Comparison of ENCODE assay signal across 13 cellular contexts in genomic region chr6:156316613-156317012, GRCh38.
DNase-seq lines count a peak whose midpoint lies in the region; ATAC-seq and TF ChIP-seq lines count a peak whose summit lies in the region.
"Had no signal": no experiment of that assay in that cellular context is flagged by ENCODE, and none has a peak within 500 bp of the region (broad histone marks: within the 10 kb centered on the region; RNA-seq: fewer than 3 reads in every experiment).

No MANE protein-coding gene starts in this region.

- H3K27me3 ChIP-seq in hepatocyte = no peaks in the 10 kb centered on the region

- no peaks in the 10 kb centered on the region for H3K36me3 ChIP-seq in hepatocyte (replicated peaks; ENCODE audit: insufficient read depth, low read depth)
- H3K36me3 ChIP-seq: HAP-1 had no signal

- H3K27ac ChIP-seq in hepatocyte = no peak overlapping the region
- H3K27ac ChIP-seq: C4-2B had no signal

- H3K9me2 ChIP-seq in hepatocyte (replicated peaks; ENCODE audit: insufficient read depth) = no peaks in the 10 kb centered on the region

- H3K4me3 ChIP-seq in hepatocyte = no peak overlapping the region
- H3K4me3 ChIP-seq: HAP-1 had no signal

- no peaks in the 10 kb centered on the region for H4K20me1 ChIP-seq in hepatocyte (ENCODE audit: insufficient read depth, poor library complexity, severe bottlenecking)

- DNase-seq in G401 (ENCODE audit: low spot score) = peak; percentile 2
- DNase-seq in astrocyte of the hippocampus (ENCODE audit: low read depth, low spot score) = peak; percentile 34
- peak; percentile 17 for DNase-seq in left kidney (ENCODE audit: low read depth, low spot score)
- DNase-seq in hepatocyte (ENCODE audit: low spot score) = no peak
- DNase-seq: ACHN; Caco-2; CD4-positive, alpha-beta T cell; GDM1 had no signal

- ATAC-seq in GM18867 (IDR thresholded peaks at IDR 0.05; ENCODE audit: unreplicated experiment) (no peak), GM21526 (IDR thresholded peaks at IDR 0.05; ENCODE audit: low FRiP score, unreplicated experiment) (no peak)
- ATAC-seq: HepG2 had no signal

- no peak overlapping the region for H2AFZ ChIP-seq in hepatocyte

- no peak for TF ChIP-seq CTCF in hepatocyte (IDR thresholded peaks at IDR 0.05; ENCODE audit: poor library complexity)

- H3K4me1 ChIP-seq in hepatocyte (ENCODE audit: insufficient read depth) = no peaks in the 10 kb centered on the region
- H3K4me1 ChIP-seq: Caco-2, HAP-1 had no signal

- 79% methylated on average over 9 of the region's 9 CpGs for WGBS in hepatocyte (ENCODE audit: low lambda C conversion rate, missing lambda C conversion rate)

- H3K9me3 ChIP-seq in hepatocyte (ENCODE audit: low read depth) = no peaks in the 10 kb centered on the region
- H3K9me3 ChIP-seq: Caco-2, HAP-1 had no signal

- in situ Hi-C loops in G401 (cut with HindIII; ENCODE audit: low sequenced_read_pairs) = no loop called here

- no peak overlapping the region for H3K4me2 ChIP-seq in hepatocyte

- H3K79me2 ChIP-seq in hepatocyte = no peaks in the 10 kb centered on the region
